ENCODE assay signal across 8 cellular contexts in genomic region chr15:44710236-44711088, GRCh38. TPM values are rescaled to one million over a fixed set of nuclear protein-coding genes. Genes with fewer than 3 reads are reported as not detected.
DNase-seq lines count a peak whose midpoint lies in the region; ATAC-seq and TF ChIP-seq lines count a peak whose summit lies in the region.

No MANE protein-coding gene starts in this region.

- TF ChIP-seq POLR2A in vagina (IDR thresholded peaks at IDR 0.05): no peak

- peaks cover 35% of the 10 kb centered on the region for H3K4me1 Mint-ChIP-seq in dendritic cell treated with granulocyte-macrophage colony-stimulating factor and Interleukin-4, amounts not matched to agents 40 ng/mL and 50 ng/mL, for 4 days (ENCODE audit: low read depth)

- no peaks in the 10 kb centered on the region for H3K27me3 Mint-ChIP-seq in dendritic cell treated with granulocyte-macrophage colony-stimulating factor and Interleukin-4, amounts not matched to agents 40 ng/mL and 50 ng/mL, for 4 days

- H3K27me3 ChIP-seq in vagina: no peaks in the 10 kb centered on the region

- peak overlapping the region; percentile 95 for H3K4me3 Mint-ChIP-seq in dendritic cell treated with granulocyte-macrophage colony-stimulating factor and Interleukin-4, amounts not matched to agents 40 ng/mL and 50 ng/mL, for 4 days

- H3K9me3 ChIP-seq in mesodermal cell (ENCODE audit: control insufficient read depth, low read length): no peaks in the 10 kb centered on the region
- H3K9me3 ChIP-seq in vagina: no peaks in the 10 kb centered on the region

- H3K9me3 Mint-ChIP-seq in dendritic cell treated with granulocyte-macrophage colony-stimulating factor and Interleukin-4, amounts not matched to agents 40 ng/mL and 50 ng/mL, for 4 days: peaks cover under 1% of the 10 kb centered on the region

- ATAC-seq in HG03378 (IDR thresholded peaks at IDR 0.05; ENCODE audit: unreplicated experiment): no peak

- TF ChIP-seq CTCF in vagina (IDR thresholded peaks at IDR 0.05): peak in 1 of 3 experiments; percentile 11

- H3K36me3 Mint-ChIP-seq in dendritic cell treated with granulocyte-macrophage colony-stimulating factor and Interleukin-4, amounts not matched to agents 40 ng/mL and 50 ng/mL, for 4 days (ENCODE audit: low read depth): peaks cover 69% of the 10 kb centered on the region

- peaks cover under 1% of the 10 kb centered on the region for H3K36me3 ChIP-seq in mesodermal cell (ENCODE audit: control insufficient read depth, insufficient read depth, low read length)
- peaks cover 0 to 7% of the 10 kb centered on the region in 2 donors for H3K36me3 ChIP-seq in vagina

- peaks cover 7% of the 10 kb centered on the region for H3K4me1 ChIP-seq in mesodermal cell (ENCODE audit: control insufficient read depth, insufficient read depth, low read length, poor library complexity, severe bottlenecking)
- peaks cover 38% of the 10 kb centered on the region for H3K4me1 ChIP-seq in vagina

- peak; percentile 48 for DNase-seq in Caki2 (ENCODE audit: low read depth)
- peak; percentile 41 for DNase-seq in HCEC 1CT
- DNase-seq in SK-MEL-5 (ENCODE audit: low read depth, low spot score): peak; percentile 54
- no peak for DNase-seq in vagina (ENCODE audit: extremely low spot score in 2 of 2)
- no peak for DNase-seq in GM19238 (ENCODE audit: insufficient read length, low spot score)

- H3K27ac Mint-ChIP-seq in dendritic cell treated with granulocyte-macrophage colony-stimulating factor and Interleukin-4, amounts not matched to agents 40 ng/mL and 50 ng/mL, for 4 days: peak overlapping the region; percentile 99

- in situ Hi-C loops in Caki2 (cut with HindIII; ENCODE audit: low pct_unique_long_range_greater_than_20kb, low sequenced_read_pairs) (no loop called here), SK-MEL-5 (cut with HindIII; ENCODE audit: low pct_unique_long_range_greater_than_20kb, low sequenced_read_pairs) (no loop called here)

- WGBS in mesodermal cell (ENCODE audit: insufficient coverage in 2 of 2), 2 experiments: 38 to 60% methylated on average over 3 to 4 of the region's 11 CpGs

- intact Hi-C loops in dendritic cell treated with granulocyte-macrophage colony-stimulating factor and Interleukin-4, amounts not matched to agents 40 ng/mL and 50 ng/mL, for 4 days (cut with micrococcal nuclease): loop anchor here (1.0 kb wide), 2 partner anchors 18 to 47 kb away; partner anchors contain the start of gene SPG11
- intact Hi-C loops in vagina (cut with DNase I): loop anchor here (2.0 kb wide), 1 partner anchor 18 kb away; no protein-coding TSS in a partner anchor

- H3K27ac ChIP-seq in mesodermal cell (ENCODE audit: low read depth, low read length, severe bottlenecking) (peak overlapping the region; percentile 94), vagina (peak overlapping the region; percentile 100)

- H3K4me3 ChIP-seq in mesodermal cell (ENCODE audit: extremely low read depth, insufficient read depth, low read length, poor library complexity, severe bottlenecking) (peak overlapping the region; percentile 76), vagina (peak overlapping the region; percentile 95 to 99)

RNA-seq across cellular contexts. Expression of gene PATL2, which starts 0.7 kb away (rescaled TPM):
- total RNA-seq in Caki2 (2014; rRNA removed; shearing (Covaris generic); ENCODE audit: low replicate concordance): 3.6 TPM in 1 of 2 replicates, not detected in the other
- total RNA-seq in SK-MEL-5 (2014; rRNA removed; shearing (Covaris generic)): 0.19 and 0.21 TPM in 2 replicates
- 0.19 TPM in 1 of 2 replicates, not detected in the other for polyA plus RNA-seq in SK-MEL-5 (2015; cell fraction: cytosol; rRNA removed)
- 6.0 and 6.6 TPM in 2 replicates for polyA plus RNA-seq in SK-MEL-5 (2015; cell fraction: nucleus; rRNA removed)
- polyA plus RNA-seq in mesodermal cell (2013, experiment 1 of 2): not detected
- polyA plus RNA-seq in mesodermal cell (2013, experiment 2 of 2): not detected
- not detected for total RNA-seq in vagina

RNA-seq across cellular contexts. Expression of gene B2M, which starts 0.9 kb away (rescaled TPM):
- 2,056 and 2,318 TPM in 2 replicates for total RNA-seq in Caki2 (2014; rRNA removed; shearing (Covaris generic); ENCODE audit: low replicate concordance)
- 1,639 and 1,647 TPM in 2 replicates for total RNA-seq in SK-MEL-5 (2014; rRNA removed; shearing (Covaris generic))
- 2,107 and 2,382 TPM in 2 replicates for polyA plus RNA-seq in SK-MEL-5 (2015; cell fraction: cytosol; rRNA removed)
- polyA plus RNA-seq in SK-MEL-5 (2015; cell fraction: nucleus; rRNA removed): 316 and 358 TPM in 2 replicates
- polyA plus RNA-seq in mesodermal cell (2013, experiment 1 of 2): 403 TPM
- polyA plus RNA-seq in mesodermal cell (2013, experiment 2 of 2): 433 TPM
- 2,630 TPM for total RNA-seq in vagina

RNA-seq across cellular contexts. Expression of gene TRIM69, which starts 25.9 kb away (rescaled TPM):
- 10.9 and 17.0 TPM in 2 replicates for total RNA-seq in Caki2 (2014; rRNA removed; shearing (Covaris generic); ENCODE audit: low replicate concordance)
- 10.9 and 13.5 TPM in 2 replicates for total RNA-seq in SK-MEL-5 (2014; rRNA removed; shearing (Covaris generic))
- 9.1 and 11.0 TPM in 2 replicates for polyA plus RNA-seq in SK-MEL-5 (2015; cell fraction: cytosol; rRNA removed)
- 2.8 and 4.2 TPM in 2 replicates for polyA plus RNA-seq in SK-MEL-5 (2015; cell fraction: nucleus; rRNA removed)
- 7.9 TPM for polyA plus RNA-seq in mesodermal cell (2013, experiment 1 of 2)
- polyA plus RNA-seq in mesodermal cell (2013, experiment 2 of 2): 7.2 TPM
- 11.3 TPM for total RNA-seq in vagina

RNA-seq across cellular contexts. Expression of gene SPG11, which starts 47.0 kb away (rescaled TPM):
- total RNA-seq in Caki2 (2014; rRNA removed; shearing (Covaris generic); ENCODE audit: low replicate concordance): 19.3 and 38.1 TPM in 2 replicates
- 43.0 and 48.3 TPM in 2 replicates for total RNA-seq in SK-MEL-5 (2014; rRNA removed; shearing (Covaris generic))
- 37.9 and 64.5 TPM in 2 replicates for polyA plus RNA-seq in SK-MEL-5 (2015; cell fraction: cytosol; rRNA removed)
- polyA plus RNA-seq in SK-MEL-5 (2015; cell fraction: nucleus; rRNA removed): 117 and 157 TPM in 2 replicates
- 31.7 TPM for polyA plus RNA-seq in mesodermal cell (2013, experiment 1 of 2)
- polyA plus RNA-seq in mesodermal cell (2013, experiment 2 of 2): 29.5 TPM
- 98.2 TPM for total RNA-seq in vagina

Comparison
In these comparisons a context has a peak if more than half of its experiments do, and no peak if none do; other contexts are left out.
1. DNase-seq: peak in Caki2 (single experiment), HCEC 1CT (single experiment) and SK-MEL-5 (single experiment); none in vagina (0 of 2) and GM19238 (single experiment).